ENCODE assay signal across 8 cellular contexts in the genomic region with DNA sequence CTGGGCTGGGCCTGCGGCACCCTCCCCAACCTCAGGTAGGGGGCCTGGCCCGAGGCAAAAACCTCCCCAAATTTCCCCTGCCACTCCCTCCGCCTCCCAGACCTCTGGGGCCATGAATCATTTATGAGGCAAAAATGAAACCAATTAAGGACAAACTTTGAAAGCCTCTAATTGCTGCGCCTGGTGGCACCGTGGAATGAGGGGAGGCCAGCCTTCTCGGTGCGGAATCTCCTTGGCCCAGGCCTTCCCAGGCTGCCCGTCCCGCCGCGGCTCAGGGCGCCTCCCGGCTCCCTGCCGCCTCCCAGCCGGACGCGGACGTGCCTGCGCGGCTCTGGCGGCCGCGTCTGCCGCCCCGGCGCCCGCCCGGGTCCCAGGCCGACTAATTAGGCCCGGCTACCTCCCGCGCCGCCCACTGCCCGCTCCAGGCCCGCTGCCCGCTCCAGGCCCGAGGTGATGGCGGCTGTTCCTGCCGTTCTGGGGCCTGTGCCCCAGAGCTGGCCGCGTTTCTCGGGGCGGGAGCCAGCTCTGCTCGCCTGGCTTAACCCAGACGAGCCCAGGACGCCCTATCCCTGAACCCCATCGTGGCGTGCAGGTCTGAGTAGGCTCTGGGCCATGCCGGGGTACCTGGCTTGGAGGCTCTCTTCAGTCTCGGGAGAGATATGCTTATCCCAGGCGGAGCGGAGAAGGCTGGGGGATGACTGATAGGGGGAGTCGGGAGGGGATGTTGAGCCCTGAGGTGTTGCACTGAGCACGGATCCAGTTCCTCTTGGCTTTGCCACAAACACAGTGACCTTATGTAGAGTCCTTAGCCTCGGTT. TPM values are rescaled to one million over a fixed set of nuclear protein-coding genes. Genes with fewer than 3 reads are reported as not detected.
DNase-seq lines count a peak whose midpoint lies in the region; ATAC-seq and TF ChIP-seq lines count a peak whose summit lies in the region.

No MANE protein-coding gene starts in this region.

- peaks cover 10% of the 10 kb centered on the region for H3F3A ChIP-seq in Loucy (ENCODE audit: low read depth)

- peak overlapping the region; percentile 98 for H3K4me2 ChIP-seq in Loucy (ENCODE audit: low read depth, low read length, poor library complexity, severe bottlenecking)

- peaks cover 91% of the 10 kb centered on the region for H3K79me2 ChIP-seq in Loucy (ENCODE audit: insufficient read depth, low read length)

- in situ Hi-C loops in G401 (cut with HindIII; ENCODE audit: low sequenced_read_pairs): no loop called here

- H3K9ac ChIP-seq in ES-I3 (ENCODE audit: low read depth, low read length) (peak overlapping the region; percentile 36), Loucy (ENCODE audit: low read depth, low read length, poor library complexity, severe bottlenecking) (peak overlapping the region; percentile 76)

- peak overlapping the region; percentile 70 for H3K4me3 ChIP-seq in Loucy (ENCODE audit: low read length, poor library complexity, severe bottlenecking)

- no peak overlapping the region for H2AFZ ChIP-seq in Loucy (ENCODE audit: low read length)

- H3K36me3 ChIP-seq in ES-I3 (ENCODE audit: insufficient read depth, low read length) (no peaks in the 10 kb centered on the region), Loucy (ENCODE audit: insufficient read depth, low read length) (peaks cover 13% of the 10 kb centered on the region; the same call in 1 of the 2 replicates)

- H3K4me1 ChIP-seq in ES-I3 (ENCODE audit: insufficient read depth, low read length) (peaks cover 51% of the 10 kb centered on the region), Loucy (ENCODE audit: insufficient read depth, low read length, poor library complexity, severe bottlenecking) (peaks cover 84% of the 10 kb centered on the region)

- H3K27me3 ChIP-seq in Loucy (ENCODE audit: insufficient read depth, low read length, poor library complexity, severe bottlenecking): no peaks in the 10 kb centered on the region

- no peaks in the 10 kb centered on the region for H3K9me2 ChIP-seq in Loucy (replicated peaks; ENCODE audit: low read depth, low read length)

- TF ChIP-seq CTCF in Loucy (conservative IDR thresholded peaks at IDR 0.05; ENCODE audit: low read length): no peak

- H3K9me3 ChIP-seq in ES-I3 (ENCODE audit: control insufficient read depth, insufficient read depth, low read length) (no peaks in the 10 kb centered on the region), Loucy (ENCODE audit: insufficient read depth, low read depth, low read length) (no peaks in the 10 kb centered on the region)

- peak; percentile 36 for DNase-seq in activated naive CD4-positive, alpha-beta T cell treated with anti-CD3 and anti-CD28 coated beads, Interleukin-2, amount 50 U/mL, for 16 hours
- peak; percentile 73 for DNase-seq in Right ventricle myocardium superior
- peak; percentile 84 for DNase-seq in retina
- no peak for DNase-seq in G401 (ENCODE audit: low spot score)
- DNase-seq in OCI-M2 (lab: John Stamatoyannopoulos, UW; ENCODE audit: unreplicated experiment): no peak
- DNase-seq in NCI-H1092 (lab: John Stamatoyannopoulos, UW): no peak

- ATAC-seq in Right ventricle myocardium superior (ENCODE audit: poor library complexity): peak; percentile 43

- intact Hi-C loops in Right ventricle myocardium superior (cut with DNase I): no loop called here

- H4K20me1 ChIP-seq in Loucy (ENCODE audit: insufficient read depth, low read length, poor library complexity, severe bottlenecking): peaks cover 78% of the 10 kb centered on the region

RNA-seq across cellular contexts. Expression of a gene that starts 20.1 kb away (rescaled TPM):
- 67.3 TPM for total RNA-seq in Right ventricle myocardium superior
- 280 and 322 TPM in 2 replicates for total RNA-seq in G401 (2014; rRNA removed; shearing (Covaris generic))

Comparison
In these comparisons a context has a peak if more than half of its experiments do, and no peak if none do; other contexts are left out.
1. DNase-seq: peak in activated naive CD4-positive, alpha-beta T cell treated with anti-CD3 and anti-CD28 coated beads, Interleukin-2, amount 50 U/mL, for 16 hours (single experiment), Right ventricle myocardium superior (single experiment) and retina (single experiment); none in G401 (single experiment), OCI-M2 (single experiment) and NCI-H1092 (single experiment).